Comparison of ENCODE assay signal across 9 cellular contexts in genomic region chr1:4585216-4585615, GRCh38.
DNase-seq lines count a peak whose midpoint lies in the region; ATAC-seq and TF ChIP-seq lines count a peak whose summit lies in the region.
"Had no signal": no experiment of that assay in that cellular context is flagged by ENCODE, and none has a peak within 500 bp of the region (broad histone marks: within the 10 kb centered on the region; RNA-seq: fewer than 3 reads in every experiment).

No MANE protein-coding gene starts in this region.

- H3K9me3 ChIP-seq in left lung (no peaks in the 10 kb centered on the region), thoracic aorta (no peaks in the 10 kb centered on the region)
- H3K9me3 ChIP-seq: tibial artery had no signal

- ATAC-seq in left lung, result peak; percentile 23
- no peak for ATAC-seq in thoracic aorta (ENCODE audit: insufficient number of reproducible peaks, low FRiP score, low read depth)
- ATAC-seq in HG02571 (IDR thresholded peaks at IDR 0.05; ENCODE audit: unreplicated experiment), result no peak
- no peak for ATAC-seq in HG03442 (IDR thresholded peaks at IDR 0.05; ENCODE audit: unreplicated experiment)

- H3K36me3 ChIP-seq in left lung, result no peaks in the 10 kb centered on the region
- H3K36me3 ChIP-seq in thoracic aorta, result no peaks in the 10 kb centered on the region
- H3K36me3 ChIP-seq: tibial artery had no signal

- no peak overlapping the region for H3K27ac ChIP-seq in left lung
- no peak overlapping the region for H3K27ac ChIP-seq in thoracic aorta
- H3K27ac ChIP-seq: tibial artery had no signal

- H3K9me3 Mint-ChIP-seq in chondrocyte (ENCODE audit: low read depth), result peaks cover 15% of the 10 kb centered on the region

- TF ChIP-seq CTCF in left lung (IDR thresholded peaks at IDR 0.05), result peak; percentile 35 to 65
- peak; percentile 31 for TF ChIP-seq CTCF in thoracic aorta (IDR thresholded peaks at IDR 0.05)
- TF ChIP-seq CTCF in chondrocyte (IDR thresholded peaks at IDR 0.05), result no peak

- H3K4me3 ChIP-seq in left lung (no peak overlapping the region), thoracic aorta (no peak overlapping the region)
- H3K4me3 ChIP-seq: tibial artery had no signal

- DNase-seq in activated CD4-positive, alpha-beta T cell treated with anti-CD3 and anti-CD28 coated beads for 24 hours (ENCODE audit: low read depth in 2 of 2), result peak; percentile 26 to 54
- no peak for DNase-seq in activated CD4-positive, alpha-beta T cell treated with anti-CD3 and anti-CD28 coated beads for 1 hour
- peak; percentile 23 for DNase-seq in activated T-cell treated with anti-CD3 and anti-CD28 coated beads for 1 hour (ENCODE audit: low read depth)
- DNase-seq in left lung, result no peak
- no peak for DNase-seq in thoracic aorta (ENCODE audit: low spot score)
- DNase-seq in chondrocyte (ENCODE audit: low spot score), result no peak

- no peaks in the 10 kb centered on the region for H3K4me1 Mint-ChIP-seq in chondrocyte (ENCODE audit: low read depth)

- H3K4me3 Mint-ChIP-seq in chondrocyte (ENCODE audit: unreplicated experiment), result no peak overlapping the region

- H3K4me1 ChIP-seq in left lung (no peaks in the 10 kb centered on the region), thoracic aorta (ENCODE audit: control insufficient read depth in 1 of 2, low read depth in 2 of 2) (no peaks in the 10 kb centered on the region)
- H3K4me1 ChIP-seq: tibial artery had no signal

- H3K27me3 Mint-ChIP-seq in chondrocyte (ENCODE audit: low read depth), result no peaks in the 10 kb centered on the region

- H3K27me3 ChIP-seq in left lung (peaks cover 7 to 62% of the 10 kb centered on the region in 2 donors), thoracic aorta (replicated peaks; ENCODE audit: insufficient read depth) (no peaks in the 10 kb centered on the region)

- intact Hi-C loops in left lung (cut with DNase I), result no loop called here

- H3K36me3 Mint-ChIP-seq in chondrocyte (ENCODE audit: low read depth), result no peaks in the 10 kb centered on the region

- no peak overlapping the region for H3K27ac Mint-ChIP-seq in chondrocyte (ENCODE audit: unreplicated experiment)

Comparison
In these comparisons a context has a peak if more than half of its experiments do, and no peak if none do; other contexts are left out.
1. DNase-seq: peak in activated CD4-positive, alpha-beta T cell treated with anti-CD3 and anti-CD28 coated beads for 24 hours (2 of 2) and activated T-cell treated with anti-CD3 and anti-CD28 coated beads for 1 hour (single experiment); none in activated CD4-positive, alpha-beta T cell treated with anti-CD3 and anti-CD28 coated beads for 1 hour (single experiment), left lung (0 of 2), thoracic aorta (single experiment) and chondrocyte (single experiment).